ENCODE assay signal across 18 cellular contexts in genomic region chr1:49436865-49437264, GRCh38.
"Had no signal": no experiment of that assay in that cellular context is flagged by ENCODE, and none has a peak within 500 bp of the region (broad histone marks: within the 10 kb centered on the region; RNA-seq: fewer than 3 reads in every experiment).

No MANE protein-coding gene starts in this region.

- H3K4me3 ChIP-seq: coronary artery, dorsolateral prefrontal cortex, esophagus muscularis mucosa, gastroesophageal sphincter, heart left ventricle, hepatocyte, left lung, lower lobe of right lung, mucosa of descending colon had no signal

- H3K4me2 ChIP-seq: hepatocyte had no signal

- H3K27me3 ChIP-seq: dorsolateral prefrontal cortex, esophagus muscularis mucosa, foreskin keratinocyte, gastroesophageal sphincter, heart left ventricle, hepatocyte, left lung had no signal

- DNase-seq: dermis blood vessel endothelial cell; dorsolateral prefrontal cortex; effector CD4-positive, alpha-beta T cell; effector memory CD4-positive, alpha-beta T cell; foreskin keratinocyte; heart left ventricle; hypothalamus; left cardiac atrium; left lung; left ventricle myocardium superior; lower lobe of right lung; mesenchymal stem cell; mucosa of descending colon; naive B cell had no signal

- H3K79me2 ChIP-seq: hepatocyte had no signal

- H3K27ac ChIP-seq: coronary artery, dorsolateral prefrontal cortex, esophagus muscularis mucosa, foreskin keratinocyte, gastroesophageal sphincter, heart left ventricle, hepatocyte, left lung, lower lobe of right lung had no signal

- H2AFZ ChIP-seq: hepatocyte had no signal

- H3K4me1 ChIP-seq: esophagus muscularis mucosa, foreskin keratinocyte, gastroesophageal sphincter, heart left ventricle, left lung, lower lobe of right lung had no signal

- ATAC-seq: foreskin keratinocyte, gastroesophageal sphincter, heart left ventricle, left cardiac atrium, left lung, left ventricle myocardium superior, lower lobe of right lung, mucosa of descending colon had no signal

- H3K36me3 ChIP-seq: esophagus muscularis mucosa, gastroesophageal sphincter, heart left ventricle, left lung, lower lobe of right lung had no signal
